15 cellular contexts compared by ENCODE assay signal in genomic region chr10:97575101-97575668, GRCh38. TPM values are rescaled to one million over a fixed set of nuclear protein-coding genes. Genes with fewer than 3 reads are reported as not detected.
DNase-seq lines count a peak whose midpoint lies in the region; ATAC-seq and TF ChIP-seq lines count a peak whose summit lies in the region.
"Had no signal": no experiment of that assay in that cellular context is flagged by ENCODE, and none has a peak within 500 bp of the region (broad histone marks: within the 10 kb centered on the region; RNA-seq: fewer than 3 reads in every experiment).

No MANE protein-coding gene starts in this region.

- peak in 1 of 8 donors; percentile 1 for ATAC-seq in heart right ventricle
- ATAC-seq in HG02763 (IDR thresholded peaks at IDR 0.05; ENCODE audit: unreplicated experiment) = no peak
- ATAC-seq in GM21515 (IDR thresholded peaks at IDR 0.05; ENCODE audit: unreplicated experiment) = no peak
- ATAC-seq: activated CD4-positive, alpha-beta T cell treated with anti-CD3 and anti-CD28 coated beads for 36 hours had no signal

- no peak overlapping the region for H3K27ac Mint-ChIP-seq in type B pancreatic cell
- H3K27ac Mint-ChIP-seq: activated CD4-positive, alpha-beta T cell treated with anti-CD3 and anti-CD28 coated beads for 36 hours; activated T-helper 1 cell treated with anti-CD3 and anti-CD28 coated beads, Interleukin-12 subunit alpha, Interleukin-12 subunit beta, Interleukin-2, Interleukin-4 antibody, amounts not matched to agents 30 ng/mL and 10 ng/mL and 1 ng/mL, durations not matched to agents 14 hours and 24 hours and 36 hours had no signal

- no peak overlapping the region for H3K23ac ChIP-seq in trophoblast cell (ENCODE audit: low read length)

- peaks cover 29% of the 10 kb centered on the region for H3F3A ChIP-seq in SK-N-SH (replicated peaks; ENCODE audit: insufficient read depth)

- H4K91ac ChIP-seq in trophoblast cell (ENCODE audit: low read depth, low read length) = peak overlapping the region; percentile 50

- peak overlapping the region; percentile 55 for H2BK5ac ChIP-seq in trophoblast cell (ENCODE audit: low read depth, low read length, poor library complexity)

- H3K9me3 ChIP-seq in SK-N-SH (no peaks in the 10 kb centered on the region), heart right ventricle (no peaks in the 10 kb centered on the region), trophoblast cell (ENCODE audit: insufficient read depth, low read depth, low read length) (no peaks in the 10 kb centered on the region)
- H3K9me3 ChIP-seq: HAP-1 had no signal

- peak overlapping the region; percentile 34 for H3K14ac ChIP-seq in trophoblast cell (ENCODE audit: low read length)

- H3K27me3 Mint-ChIP-seq in type B pancreatic cell = no peaks in the 10 kb centered on the region
- H3K27me3 Mint-ChIP-seq: activated CD4-positive, alpha-beta T cell treated with anti-CD3 and anti-CD28 coated beads for 36 hours had no signal

- H3K27me3 ChIP-seq in SK-N-SH (ENCODE audit: insufficient read depth) (no peaks in the 10 kb centered on the region), heart right ventricle (no peaks in the 10 kb centered on the region), trophoblast cell (ENCODE audit: insufficient read depth, low read length) (no peaks in the 10 kb centered on the region)

- H3K4me3 ChIP-seq in SK-N-SH (ENCODE audit: low read depth in 2 of 2, low read length in 1 of 2) = no peak overlapping the region
- H3K4me3 ChIP-seq in heart right ventricle = no peak overlapping the region
- H3K4me3 ChIP-seq in trophoblast cell (ENCODE audit: low read depth, low read length) = no peak overlapping the region
- H3K4me3 ChIP-seq: HAP-1 had no signal

- H3K36me3 ChIP-seq in SK-N-SH (replicated peaks in 1 of 2; ENCODE audit: control insufficient read depth in 1 of 2, insufficient read depth in 2 of 2, low read length in 1 of 2) (no peaks in the 10 kb centered on the region), heart right ventricle (peaks cover 0 to 19% (median 6%) of the 10 kb centered on the region in 9 donors), trophoblast cell (ENCODE audit: control insufficient read depth in 1 of 2, insufficient read depth in 2 of 2, low read length in 2 of 2) (peaks cover 4 to 5% of the 10 kb centered on the region in 2 experiments)
- H3K36me3 ChIP-seq: HAP-1 had no signal

- H3K4me1 Mint-ChIP-seq in type B pancreatic cell (ENCODE audit: unreplicated experiment) = no peaks in the 10 kb centered on the region
- H3K4me1 Mint-ChIP-seq: activated CD4-positive, alpha-beta T cell treated with anti-CD3 and anti-CD28 coated beads for 36 hours had no signal

- intact Hi-C loops in heart right ventricle (cut with DNase I) = loop anchor here in 1 of 10 donors (2.0 kb wide), 1 partner anchor 34 kb away; no protein-coding TSS in a partner anchor

- no peak for TF ChIP-seq EP300 in SK-N-SH (IDR thresholded peaks at IDR 0.05; ENCODE audit: borderline replicate concordance in 1 of 2, low read depth in 1 of 2, low read length in 1 of 2)

- H4K8ac ChIP-seq in trophoblast cell (ENCODE audit: low read depth, low read length) = peak overlapping the region; percentile 14

- H2AK5ac ChIP-seq in trophoblast cell (ENCODE audit: low read length) = peak overlapping the region; percentile 85

- H3K9ac ChIP-seq in SK-N-SH = peak overlapping the region; percentile 41; the same call in 1 of the 2 replicates
- no peak overlapping the region for H3K9ac ChIP-seq in trophoblast cell (ENCODE audit: low read length)

- H2BK120ac ChIP-seq in trophoblast cell (ENCODE audit: insufficient read depth, low read length, poor library complexity) = peak overlapping the region; percentile 78

- no peaks in the 10 kb centered on the region for H3K79me2 ChIP-seq in SK-N-SH (ENCODE audit: insufficient read depth)
- peaks cover 13% of the 10 kb centered on the region for H3K79me2 ChIP-seq in trophoblast cell (ENCODE audit: control insufficient read depth, insufficient read depth, low read length, poor library complexity)

- H3K4me1 ChIP-seq in SK-N-SH (ENCODE audit: control insufficient read depth in 1 of 2, insufficient read depth in 2 of 2, low read depth in 1 of 2, low read length in 1 of 2) = peaks cover 21 to 31% of the 10 kb centered on the region in 2 experiments; a peak in 3 of 4 replicates
- H3K4me1 ChIP-seq in heart right ventricle = peaks cover 4 to 57% (median 35%) of the 10 kb centered on the region in 9 donors
- H3K4me1 ChIP-seq in trophoblast cell (ENCODE audit: control insufficient read depth in 1 of 2, insufficient read depth in 2 of 2, low read length in 2 of 2) = peaks cover 42 to 46% of the 10 kb centered on the region in 2 experiments
- H3K4me1 ChIP-seq: HAP-1 had no signal

- no peak overlapping the region; the same call in 1 of the 2 replicates for H3K4me2 ChIP-seq in SK-N-SH
- H3K4me2 ChIP-seq in trophoblast cell (ENCODE audit: low read length) = no peak overlapping the region

- peak; percentile 71 for DNase-seq in EL
- DNase-seq in SK-N-SH = peak; percentile 45
- DNase-seq in heart right ventricle = no peak
- DNase-seq in trophoblast cell = no peak
- DNase-seq in type B pancreatic cell (ENCODE audit: extremely low spot score, unreplicated experiment) = no peak
- DNase-seq in hippocampal formation (lab: John Stamatoyannopoulos, UW) = no peak
- DNase-seq: KG1, NCI-H187 had no signal

- 84% methylated on average over 6 of the region's 6 CpGs for WGBS in SK-N-SH (ENCODE audit: low lambda C conversion rate)
- WGBS in heart right ventricle, 2 donors = 89 to 91% methylated on average over 6 of the region's 6 CpGs
- WGBS in trophoblast cell (ENCODE audit: extremely low coverage, insufficient coverage, insufficient read length) = no CpG with 5 or more reads among the region's 6 CpGs

- no peak for TF ChIP-seq RAD21 in SK-N-SH (IDR thresholded peaks at IDR 0.05; ENCODE audit: low read length)

- H3K9me2 ChIP-seq in SK-N-SH = no peaks in the 10 kb centered on the region

- no peaks in the 10 kb centered on the region for H3K9me3 Mint-ChIP-seq in type B pancreatic cell
- H3K9me3 Mint-ChIP-seq: activated T-helper 1 cell treated with anti-CD3 and anti-CD28 coated beads, Interleukin-12 subunit alpha, Interleukin-12 subunit beta, Interleukin-2, Interleukin-4 antibody, amounts not matched to agents 30 ng/mL and 10 ng/mL and 1 ng/mL, durations not matched to agents 14 hours and 24 hours and 36 hours had no signal

- H2BK12ac ChIP-seq in trophoblast cell (ENCODE audit: low read length) = peak overlapping the region; percentile 21

- TF ChIP-seq CTCF in SK-N-SH (IDR thresholded peaks at IDR 0.05) (no peak), heart right ventricle (IDR thresholded peaks at IDR 0.05) (no peak), type B pancreatic cell (conservative IDR thresholded peaks at IDR 0.05) (no peak)

- CTCF ChIA-PET in SK-N-SH (lab: Yijun Ruan, JAX) = interaction anchor here (0.6 to 9.4 kb wide), 6 partner anchors 10 to 111 kb away, joined by 3 to 64 read pairs (median 3); partner anchors contain the start of gene HOGA1

- H3K27ac ChIP-seq in SK-N-SH (ENCODE audit: low read depth in 2 of 2, low read length in 1 of 2) = peak overlapping the region; percentile 50 to 83; a peak in 3 of 4 replicates
- H3K27ac ChIP-seq in heart right ventricle = peak overlapping the region; percentile 0 to 95 (median 85)
- H3K27ac ChIP-seq in trophoblast cell (ENCODE audit: low read depth, low read length) = peak overlapping the region; percentile 68

- H3K79me1 ChIP-seq in trophoblast cell (ENCODE audit: low read length) = peaks cover 41% of the 10 kb centered on the region

- no peaks in the 10 kb centered on the region for H4K20me1 ChIP-seq in SK-N-SH (ENCODE audit: insufficient read depth)

- no peak overlapping the region for H2AFZ ChIP-seq in SK-N-SH (ENCODE audit: low read depth)
- no peak overlapping the region for H2AFZ ChIP-seq in trophoblast cell (ENCODE audit: insufficient read depth, low read length, poor library complexity)

- peak overlapping the region; percentile 70 for H3K4ac ChIP-seq in trophoblast cell (ENCODE audit: low read depth, low read length)

- no peak overlapping the region for H3K4me3 Mint-ChIP-seq in type B pancreatic cell
- H3K4me3 Mint-ChIP-seq: activated CD4-positive, alpha-beta T cell treated with anti-CD3 and anti-CD28 coated beads for 36 hours; activated T-helper 1 cell treated with anti-CD3 and anti-CD28 coated beads, Interleukin-12 subunit alpha, Interleukin-12 subunit beta, Interleukin-2, Interleukin-4 antibody, amounts not matched to agents 30 ng/mL and 10 ng/mL and 1 ng/mL, durations not matched to agents 14 hours and 24 hours and 36 hours had no signal

- no peaks in the 10 kb centered on the region for H3K36me3 Mint-ChIP-seq in type B pancreatic cell

- H4K12ac ChIP-seq in trophoblast cell (ENCODE audit: low read depth, low read length) = no peak overlapping the region

- peak overlapping the region; percentile 49 for H3K18ac ChIP-seq in trophoblast cell (ENCODE audit: low read length)

- POLR2A ChIA-PET in SK-N-SH (lab: Yijun Ruan, JAX) = no interaction called here

RNA-seq across cellular contexts. Expression of gene ANKRD2, which starts 2.6 kb away (rescaled TPM):
- polyA plus RNA-seq in SK-N-SH (2012; rRNA removed) (0.72 and 0.99 TPM in 2 replicates), heart right ventricle (100 to 1,000 TPM; 248 to 370 TPM)
- 0.75 and 0.82 TPM in 2 replicates for polyA plus RNA-seq in SK-N-SH (2012; cell fraction: cytosol; rRNA removed)
- polyA plus RNA-seq in SK-N-SH (2012; cell fraction: nucleus; rRNA removed) = 1.6 and 2.2 TPM in 2 replicates
- total RNA-seq in heart right ventricle (100 to 1,000 TPM in 6 of 10 donors, 10 to 100 TPM in 4; 46.3 to 395 (median 133) TPM), type B pancreatic cell (ENCODE audit: low replicate concordance) (0.19 TPM in 1 of 2 replicates, not detected in the other)
- polyA plus RNA-seq in trophoblast cell (2013) = 0.25 and 0.39 TPM in 2 replicates
- total RNA-seq: activated CD4-positive, alpha-beta T cell treated with anti-CD3 and anti-CD28 coated beads for 36 hours; activated T-helper 1 cell treated with anti-CD3 and anti-CD28 coated beads, Interleukin-12 subunit alpha, Interleukin-12 subunit beta, Interleukin-2, Interleukin-4 antibody, amounts not matched to agents 30 ng/mL and 10 ng/mL and 1 ng/mL, durations not matched to agents 14 hours and 24 hours and 36 hours had no signal
- polyA plus RNA-seq: neural cell had no signal

RNA-seq across cellular contexts. Expression of gene HOGA1, which starts 9.0 kb away (rescaled TPM):
- polyA plus RNA-seq in SK-N-SH (2012; rRNA removed) (2.9 and 4.8 TPM in 2 replicates), heart right ventricle (10 to 100 TPM; 30.4 to 58.3 TPM)
- 1.9 and 3.0 TPM in 2 replicates for polyA plus RNA-seq in SK-N-SH (2012; cell fraction: cytosol; rRNA removed)
- polyA plus RNA-seq in SK-N-SH (2012; cell fraction: nucleus; rRNA removed) = 5.9 and 9.4 TPM in 2 replicates
- total RNA-seq in heart right ventricle (10 to 100 TPM in 9 of 10 donors, 1 to 10 TPM in 1; 8.9 to 42.5 (median 17.4) TPM), type B pancreatic cell (ENCODE audit: low replicate concordance) (0.57 and 2.1 TPM in 2 replicates)
- 0.01 TPM in 1 of 2 replicates, not detected in the other for polyA plus RNA-seq in trophoblast cell (2013)
- total RNA-seq: activated CD4-positive, alpha-beta T cell treated with anti-CD3 and anti-CD28 coated beads for 36 hours; activated T-helper 1 cell treated with anti-CD3 and anti-CD28 coated beads, Interleukin-12 subunit alpha, Interleukin-12 subunit beta, Interleukin-2, Interleukin-4 antibody, amounts not matched to agents 30 ng/mL and 10 ng/mL and 1 ng/mL, durations not matched to agents 14 hours and 24 hours and 36 hours had no signal
- polyA plus RNA-seq: neural cell had no signal

RNA-seq across cellular contexts. Expression of gene C10orf62, which starts 14.3 kb away (rescaled TPM):
- 0.07 and 0.19 TPM in 2 replicates for polyA plus RNA-seq in SK-N-SH (2012; rRNA removed)
- polyA plus RNA-seq in SK-N-SH (2012; cell fraction: cytosol; rRNA removed) = 0.05 TPM in 1 of 2 replicates, not detected in the other
- polyA plus RNA-seq in SK-N-SH (2012; cell fraction: nucleus; rRNA removed) = 0.56 and 0.96 TPM in 2 replicates
- 1 to 10 TPM in 3 of 10 donors, under 1 TPM in 5, not detected in 2; 0.20 to 1.7 (median 0.73) TPM for total RNA-seq in heart right ventricle
- 1 to 10 TPM; 1.1 to 2.4 TPM for polyA plus RNA-seq in heart right ventricle
- not detected in 2 replicates for polyA plus RNA-seq in trophoblast cell (2013)
- 0.34 TPM in 1 of 2 replicates, not detected in the other for total RNA-seq in type B pancreatic cell (ENCODE audit: low replicate concordance)
- total RNA-seq: activated CD4-positive, alpha-beta T cell treated with anti-CD3 and anti-CD28 coated beads for 36 hours; activated T-helper 1 cell treated with anti-CD3 and anti-CD28 coated beads, Interleukin-12 subunit alpha, Interleukin-12 subunit beta, Interleukin-2, Interleukin-4 antibody, amounts not matched to agents 30 ng/mL and 10 ng/mL and 1 ng/mL, durations not matched to agents 14 hours and 24 hours and 36 hours had no signal
- polyA plus RNA-seq: BJ, neural cell had no signal

RNA-seq across cellular contexts. Expression of gene MORN4, which starts 58.1 kb away (rescaled TPM):
- polyA plus RNA-seq in SK-N-SH (2012; rRNA removed) (31.4 and 31.7 TPM in 2 replicates), heart right ventricle (10 to 100 TPM; 16.0 to 17.6 TPM)
- polyA plus RNA-seq in SK-N-SH (2012; cell fraction: cytosol; rRNA removed) = 32.9 and 36.8 TPM in 2 replicates
- polyA plus RNA-seq in SK-N-SH (2012; cell fraction: nucleus; rRNA removed) = 14.5 and 19.6 TPM in 2 replicates
- total RNA-seq in heart right ventricle (10 to 100 TPM in 8 of 10 donors, 1 to 10 TPM in 2; 4.4 to 17.1 (median 12.8) TPM), type B pancreatic cell (ENCODE audit: low replicate concordance) (9.0 and 15.8 TPM in 2 replicates)
- 4.4 and 4.7 TPM in 2 replicates for polyA plus RNA-seq in trophoblast cell (2013)

Comparison
In these comparisons a context has a peak if more than half of its experiments do, and no peak if none do; other contexts are left out.
1. DNase-seq: peak in EL (single experiment) and SK-N-SH (single experiment); none in heart right ventricle (0 of 2), trophoblast cell (0 of 2), type B pancreatic cell (single experiment) and hippocampal formation (0 of 2).
2. RNA of gene ANKRD2, which starts 2.6 kb away (total RNA-seq): 46.3 to 395 TPM in heart right ventricle; 0.19 TPM in type B pancreatic cell; every median in the first group is over 10 times any median in the second.
3. Peak in every context shown above with its lines, with median percentiles within 50 percentile points of each other: H3K27ac ChIP-seq.